Comparison of ENCODE assay signal across 28 cellular contexts in the genomic region with DNA sequence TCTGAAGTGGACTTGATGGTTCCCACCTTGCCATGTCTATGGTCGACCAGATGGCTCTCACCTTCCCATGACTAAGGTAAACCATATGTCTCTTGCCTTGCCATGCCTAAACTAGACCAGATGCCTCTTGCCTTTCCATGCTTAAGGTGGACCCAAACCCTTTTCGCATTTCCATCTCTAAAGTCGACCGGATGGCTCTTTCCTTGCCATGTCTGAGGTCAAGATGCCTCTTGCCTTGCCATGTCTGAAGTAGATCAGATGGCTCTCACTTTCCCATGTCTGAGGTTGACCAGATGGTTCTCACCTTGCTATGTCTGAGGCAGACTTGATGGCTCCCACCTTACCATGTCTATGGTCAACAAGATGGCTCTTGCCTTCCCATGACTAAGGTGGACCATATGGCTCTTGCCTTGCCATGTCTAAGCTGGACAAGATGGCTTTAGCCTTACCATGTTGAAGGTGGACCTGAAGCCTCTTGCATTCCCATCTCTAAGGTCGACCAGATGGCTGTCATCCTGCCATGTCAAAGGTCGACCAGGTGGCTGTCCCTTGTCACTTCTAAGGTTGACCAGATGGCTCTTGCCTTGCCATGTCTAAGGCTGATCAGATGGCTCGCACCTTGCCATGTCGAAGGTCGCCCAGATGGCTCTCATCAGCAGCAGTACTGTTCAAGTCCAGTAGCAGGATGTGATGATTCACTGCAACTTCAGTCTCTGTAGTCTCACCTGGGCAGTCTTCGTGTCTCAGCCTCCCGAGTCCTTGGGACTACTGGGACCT.
"Had no signal": no experiment of that assay in that cellular context is flagged by ENCODE, and none has a peak within 500 bp of the region (broad histone marks: within the 10 kb centered on the region; RNA-seq: fewer than 3 reads in every experiment).

No MANE protein-coding gene starts in this region.

- H3K27ac ChIP-seq: esophagus muscularis mucosa, foreskin keratinocyte, gastroesophageal sphincter, heart left ventricle, hepatocyte, neutrophil, parathyroid adenoma, prostate gland, sigmoid colon, testis, tibial artery had no signal

- ATAC-seq: foreskin keratinocyte; gastroesophageal sphincter; heart left ventricle; left cardiac atrium; mucosa of descending colon; natural killer cell treated with Interleukin-12 subunit alpha and Interleukin-12 subunit beta and Interleukin-15 and Interleukin-18, amount 100 ng/mL, for 72 hours; right cardiac atrium; stimulated activated memory B cell treated with anti-CD40 and anti-IgM and Interleukin-4, amounts not matched to agents 10 μg/mL and 1 μg/mL and 100 μg/mL, for 72 hours; stimulated activated naive CD8-positive, alpha-beta T cell treated with anti-CD3 and anti-CD28 coated beads, Interleukin-15, Interleukin-2, amounts not matched to agents 100 U/mL and 50 U/mL, for 24 hours had no signal

- H3K9me3 ChIP-seq: gastroesophageal sphincter, neutrophil, prostate gland, testis had no signal

- H3K79me2 ChIP-seq: hepatocyte, parathyroid adenoma had no signal

- H3K27me3 ChIP-seq: esophagus muscularis mucosa, foreskin keratinocyte, gastroesophageal sphincter, heart left ventricle, hepatocyte, neutrophil, sigmoid colon, testis, tibial artery had no signal

- H3K9ac ChIP-seq: parathyroid adenoma had no signal

- H3K36me3 ChIP-seq: neutrophil had no signal

- H3K4me1 ChIP-seq: esophagus muscularis mucosa, foreskin keratinocyte, gastroesophageal sphincter, heart left ventricle, parathyroid adenoma, prostate gland, sigmoid colon, testis, tibial artery had no signal

- H3K27me3 Mint-ChIP-seq: memory B cell; naive B cell; natural killer cell treated with Interleukin-12 subunit alpha and Interleukin-12 subunit beta and Interleukin-15 and Interleukin-18, amount 100 ng/mL, for 72 hours; stimulated activated memory B cell treated with anti-CD40 and anti-IgM and Interleukin-4, amounts not matched to agents 10 μg/mL and 1 μg/mL and 100 μg/mL, for 72 hours; type B pancreatic cell had no signal

- H3K27ac Mint-ChIP-seq: memory B cell; mesothelial cell of epicardium; natural killer cell treated with Interleukin-12 subunit alpha and Interleukin-12 subunit beta and Interleukin-15 and Interleukin-18, amount 100 ng/mL, for 72 hours; stimulated activated memory B cell treated with anti-CD40 and anti-IgM and Interleukin-4, amounts not matched to agents 10 μg/mL and 1 μg/mL and 100 μg/mL, for 72 hours; type B pancreatic cell had no signal

- H3K4me1 Mint-ChIP-seq: memory B cell; mesothelial cell of epicardium; neural crest cell; stimulated activated memory B cell treated with anti-CD40 and anti-IgM and Interleukin-4, amounts not matched to agents 10 μg/mL and 1 μg/mL and 100 μg/mL, for 72 hours had no signal

- H3K4me3 Mint-ChIP-seq: memory B cell; mesothelial cell of epicardium; naive B cell; natural killer cell treated with Interleukin-12 subunit alpha and Interleukin-12 subunit beta and Interleukin-15 and Interleukin-18, amount 100 ng/mL, for 72 hours; neural crest cell; stimulated activated memory B cell treated with anti-CD40 and anti-IgM and Interleukin-4, amounts not matched to agents 10 μg/mL and 1 μg/mL and 100 μg/mL, for 72 hours; type B pancreatic cell had no signal

- DNase-seq: cerebellar nuclear complex; cortex of kidney; effector CD4-positive, alpha-beta T cell; foreskin keratinocyte; heart left ventricle; left cardiac atrium; mucosa of descending colon; naive B cell; right cardiac atrium; sigmoid colon; stimulated activated CD4-positive, alpha-beta T cell treated with anti-CD3 and anti-CD28 coated beads, Interleukin-4, amount 100 ng/mL, for 4 hours; substantia nigra; testis; tibial artery had no signal

- H3K4me3 ChIP-seq: esophagus muscularis mucosa, gastroesophageal sphincter, heart left ventricle, hepatocyte, lung, mucosa of descending colon, prostate gland, sigmoid colon, testis, tibial artery had no signal

- H3K4me2 ChIP-seq: hepatocyte had no signal

- H2AFZ ChIP-seq: hepatocyte, parathyroid adenoma had no signal
